ENCODE assay signal across 8 cellular contexts in the genomic region with DNA sequence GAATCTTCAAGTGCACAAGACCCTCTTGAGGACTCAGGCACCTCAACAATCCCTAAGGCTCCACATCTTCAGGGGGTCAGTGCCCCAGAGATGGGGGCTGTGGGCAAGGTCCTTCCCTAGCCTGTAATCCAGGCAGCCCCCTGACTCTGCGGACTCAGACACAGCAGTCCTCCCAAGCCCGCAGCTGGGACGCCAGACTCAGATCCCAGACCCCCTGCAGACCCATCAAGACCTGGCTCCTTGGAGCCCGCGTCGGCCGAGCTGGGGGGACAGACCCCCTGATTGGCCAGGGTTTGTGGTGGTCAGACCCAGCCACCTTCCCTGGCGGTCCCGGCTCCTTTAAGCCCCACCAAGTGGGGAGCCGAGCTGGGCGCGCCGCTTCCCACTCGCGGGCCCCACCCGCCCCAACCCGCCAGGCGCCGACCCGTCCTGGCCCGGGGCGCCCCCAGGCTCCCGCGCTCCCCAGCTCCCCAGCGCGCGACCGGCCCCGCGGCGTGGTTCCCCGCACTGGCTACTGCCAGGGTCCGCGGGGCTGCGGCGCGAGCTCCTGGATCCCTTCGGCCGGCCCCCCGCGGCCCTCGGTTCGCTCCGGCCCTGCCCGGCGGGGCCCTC. TPM values are rescaled to one million over a fixed set of nuclear protein-coding genes. Genes with fewer than 3 reads are reported as not detected.
A peak's percentile ranks its signal among the peaks of the same experiment; 100 is the strongest.
DNase-seq lines count a peak whose midpoint lies in the region; ATAC-seq and TF ChIP-seq lines count a peak whose summit lies in the region.

No MANE protein-coding gene starts in this region.

- no peak overlapping the region for H4K8ac ChIP-seq in mesendoderm (ENCODE audit: low read depth, low read length)

- H3K79me2 ChIP-seq in mesendoderm (ENCODE audit: control insufficient read depth, insufficient read depth, low read length) = no peaks in the 10 kb centered on the region

- no peak for TF ChIP-seq POLR2A in upper lobe of left lung (IDR thresholded peaks at IDR 0.05)

- H2BK5ac ChIP-seq in mesendoderm (ENCODE audit: low read length) = no peak overlapping the region

- H3K27me3 ChIP-seq in mesendoderm (ENCODE audit: insufficient read depth, low read length, poor library complexity) = no peaks in the 10 kb centered on the region
- H3K27me3 ChIP-seq in upper lobe of left lung = no peaks in the 10 kb centered on the region

- H3K4me3 Mint-ChIP-seq in activated CD4-positive, alpha-beta T cell treated with anti-CD3 and anti-CD28 coated beads, Interleukin-2, amount 10 ng/mL, durations not matched to agents 7 days and 5 days = peak overlapping the region; percentile 45
- H3K4me3 Mint-ChIP-seq in dendritic cell treated with granulocyte-macrophage colony-stimulating factor and Interleukin-4, amounts not matched to agents 40 ng/mL and 50 ng/mL, for 4 days = peak overlapping the region; percentile 81

- peaks cover 23% of the 10 kb centered on the region for H3K4me1 Mint-ChIP-seq in activated CD4-positive, alpha-beta T cell treated with anti-CD3 and anti-CD28 coated beads, Interleukin-2, amount 10 ng/mL, durations not matched to agents 7 days and 5 days
- H3K4me1 Mint-ChIP-seq in dendritic cell treated with granulocyte-macrophage colony-stimulating factor and Interleukin-4, amounts not matched to agents 40 ng/mL and 50 ng/mL, for 4 days (ENCODE audit: low read depth) = peaks cover 75% of the 10 kb centered on the region

- CTCF ChIA-PET in activated CD4-positive, alpha-beta T cell treated with anti-CD3 and anti-CD28 coated beads, Interleukin-2, amount 10 ng/mL, durations not matched to agents 7 days and 5 days (lab: Charles Lee) = no interaction called here

- peak in 1 of 2 donors; percentile 30 for ATAC-seq in upper lobe of left lung (ENCODE audit: low FRiP score in 2 of 2)
- no peak for ATAC-seq in HG03097 (IDR thresholded peaks at IDR 0.05; ENCODE audit: low FRiP score, unreplicated experiment)

- H3K36me3 ChIP-seq in mesendoderm (ENCODE audit: control insufficient read depth, insufficient read depth, low read length) (no peaks in the 10 kb centered on the region), upper lobe of left lung (no peaks in the 10 kb centered on the region)

- no peak overlapping the region for H2BK120ac ChIP-seq in mesendoderm (ENCODE audit: low read depth, low read length)

- no peak overlapping the region for H3K27ac Mint-ChIP-seq in activated CD4-positive, alpha-beta T cell treated with anti-CD3 and anti-CD28 coated beads, Interleukin-2, amount 10 ng/mL, durations not matched to agents 7 days and 5 days
- peak overlapping the region; percentile 21 for H3K27ac Mint-ChIP-seq in dendritic cell treated with granulocyte-macrophage colony-stimulating factor and Interleukin-4, amounts not matched to agents 40 ng/mL and 50 ng/mL, for 4 days

- H3K23ac ChIP-seq in mesendoderm (ENCODE audit: low read length) = no peak overlapping the region

- H3K4me1 ChIP-seq in mesendoderm (ENCODE audit: control insufficient read depth, low read depth, low read length) = peaks cover 10% of the 10 kb centered on the region
- H3K4me1 ChIP-seq in upper lobe of left lung = peaks cover 52 to 70% (median 59%) of the 10 kb centered on the region in 4 donors

- no peaks in the 10 kb centered on the region for H3K36me3 Mint-ChIP-seq in activated CD4-positive, alpha-beta T cell treated with anti-CD3 and anti-CD28 coated beads, Interleukin-2, amount 10 ng/mL, durations not matched to agents 7 days and 5 days (ENCODE audit: low read depth)
- peaks cover 12% of the 10 kb centered on the region for H3K36me3 Mint-ChIP-seq in dendritic cell treated with granulocyte-macrophage colony-stimulating factor and Interleukin-4, amounts not matched to agents 40 ng/mL and 50 ng/mL, for 4 days (ENCODE audit: low read depth)

- H3K56ac ChIP-seq in mesendoderm (ENCODE audit: low read length) = peak overlapping the region; percentile 84

- H2AK5ac ChIP-seq in mesendoderm (ENCODE audit: low read length) = no peak overlapping the region

- no peak overlapping the region for H3K4ac ChIP-seq in mesendoderm (ENCODE audit: low read depth, low read length)

- no peaks in the 10 kb centered on the region for H3K79me1 ChIP-seq in mesendoderm (ENCODE audit: low read length)

- no peak overlapping the region for H2BK15ac ChIP-seq in mesendoderm (replicated peaks; ENCODE audit: low read depth)

- no peak for DNase-seq in activated CD4-positive, alpha-beta T cell treated with anti-CD3 and anti-CD28 coated beads, Interleukin-2, amount 10 ng/mL, durations not matched to agents 7 days and 5 days
- no peak for DNase-seq in activated CD4-positive, alpha-beta T cell treated with anti-CD3 and anti-CD28 coated beads for 1 hour
- DNase-seq in mesendoderm (peak; percentile 48), upper lobe of left lung (no peak), H4 (ENCODE audit: low spot score) (no peak), DMS153 treated with DMSO at 0.1 percent for 48 hours (lab: John Stamatoyannopoulos, UW; ENCODE audit: unreplicated experiment) (no peak)

- no peak for TF ChIP-seq EP300 in upper lobe of left lung (IDR thresholded peaks at IDR 0.05)

- H3K9me3 ChIP-seq in upper lobe of left lung = no peaks in the 10 kb centered on the region

- TF ChIP-seq CTCF in upper lobe of left lung (IDR thresholded peaks at IDR 0.05) = no peak

- no peaks in the 10 kb centered on the region for H3K9me3 Mint-ChIP-seq in activated CD4-positive, alpha-beta T cell treated with anti-CD3 and anti-CD28 coated beads, Interleukin-2, amount 10 ng/mL, durations not matched to agents 7 days and 5 days
- no peaks in the 10 kb centered on the region for H3K9me3 Mint-ChIP-seq in dendritic cell treated with granulocyte-macrophage colony-stimulating factor and Interleukin-4, amounts not matched to agents 40 ng/mL and 50 ng/mL, for 4 days

- peak overlapping the region; percentile 31 for H3K9ac ChIP-seq in mesendoderm (ENCODE audit: low read length)

- H3K4me3 ChIP-seq in mesendoderm (ENCODE audit: low read length) (peak overlapping the region; percentile 50), upper lobe of left lung (peak overlapping the region; percentile 73 to 96 (median 84))

- POLR2A ChIA-PET in activated CD4-positive, alpha-beta T cell treated with anti-CD3 and anti-CD28 coated beads, Interleukin-2, amount 10 ng/mL, durations not matched to agents 7 days and 5 days (lab: Charles Lee) = no interaction called here

- peaks cover 39% of the 10 kb centered on the region for H3K27me3 Mint-ChIP-seq in activated CD4-positive, alpha-beta T cell treated with anti-CD3 and anti-CD28 coated beads, Interleukin-2, amount 10 ng/mL, durations not matched to agents 7 days and 5 days
- peaks cover 28% of the 10 kb centered on the region for H3K27me3 Mint-ChIP-seq in dendritic cell treated with granulocyte-macrophage colony-stimulating factor and Interleukin-4, amounts not matched to agents 40 ng/mL and 50 ng/mL, for 4 days

- no peak overlapping the region for H3K27ac ChIP-seq in mesendoderm (ENCODE audit: low read depth, low read length)
- H3K27ac ChIP-seq in upper lobe of left lung = peak overlapping the region; percentile 71 to 93 (median 80)

- no CpG with 5 or more reads among the region's 46 CpGs for WGBS in mesendoderm (ENCODE audit: extremely low coverage, insufficient coverage, low lambda C conversion rate)
- 0% methylated on average over 4 to 13 of the region's 46 CpGs for WGBS in upper lobe of left lung, 2 donors

- H3K4me2 ChIP-seq in mesendoderm (ENCODE audit: low read length) = peak overlapping the region; percentile 29

- intact Hi-C loops in dendritic cell treated with granulocyte-macrophage colony-stimulating factor and Interleukin-4, amounts not matched to agents 40 ng/mL and 50 ng/mL, for 4 days (cut with micrococcal nuclease) = no loop called here

- H4K5ac ChIP-seq in mesendoderm (ENCODE audit: low read length) = no peak overlapping the region

- H3K18ac ChIP-seq in mesendoderm (ENCODE audit: low read length) = peak overlapping the region; percentile 55

RNA-seq across cellular contexts. Expression of a gene that starts 0.5 kb away (rescaled TPM):
- total RNA-seq in activated CD4-positive, alpha-beta T cell treated with anti-CD3 and anti-CD28 coated beads, Interleukin-2, amount 10 ng/mL, durations not matched to agents 7 days and 5 days = 10 to 100 TPM in 1 of 2 experiments, 1 to 10 TPM in 1; 9.6 to 12.0 TPM
- polyA plus RNA-seq in mesendoderm (2013, experiment 1 of 2) = 1.7 TPM
- 1.4 TPM for polyA plus RNA-seq in mesendoderm (2013, experiment 2 of 2)
- total RNA-seq in upper lobe of left lung = 10 to 100 TPM; 23.4 to 66.9 (median 48.3) TPM
- total RNA-seq in H4 (2014; rRNA removed; shearing (Covaris generic)) = 9.2 and 12.7 TPM in 2 replicates

RNA-seq across cellular contexts. Expression of a gene that starts 54.0 kb away (rescaled TPM):
- total RNA-seq in activated CD4-positive, alpha-beta T cell treated with anti-CD3 and anti-CD28 coated beads, Interleukin-2, amount 10 ng/mL, durations not matched to agents 7 days and 5 days = not detected
- polyA plus RNA-seq in mesendoderm (2013, experiment 1 of 2) = not detected
- polyA plus RNA-seq in mesendoderm (2013, experiment 2 of 2) = not detected
- total RNA-seq in upper lobe of left lung = not detected
- not detected in 2 replicates for total RNA-seq in H4 (2014; rRNA removed; shearing (Covaris generic))
